ENCODE assay signal across 26 cellular contexts in the genomic region with DNA sequence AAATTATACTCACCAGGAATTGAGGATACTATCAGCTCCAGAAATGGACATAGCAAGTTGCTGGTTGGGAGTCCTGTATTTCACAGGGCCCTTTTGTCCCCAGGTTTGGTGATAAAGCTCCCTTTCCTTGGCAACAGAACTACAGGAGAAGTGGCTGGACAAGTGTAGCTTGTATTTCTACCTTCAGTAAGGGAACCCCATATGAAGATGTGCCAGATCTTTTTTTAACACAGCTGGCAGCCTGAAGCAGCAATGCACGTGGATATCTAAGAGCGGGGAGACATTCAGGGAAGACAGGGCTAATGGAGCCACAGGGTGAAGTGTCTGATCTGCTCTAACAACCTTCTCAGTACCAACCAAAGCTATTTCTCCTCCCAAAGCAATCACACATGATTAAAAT.
"Had no signal": no experiment of that assay in that cellular context is flagged by ENCODE, and none has a peak within 500 bp of the region (broad histone marks: within the 10 kb centered on the region; RNA-seq: fewer than 3 reads in every experiment).

No MANE protein-coding gene starts in this region.

- H3K27me3 ChIP-seq: MG63 had no signal

- H3K9me3 Mint-ChIP-seq: activated B cell treated with CpG ODN at 0.5 μM for 24 hours; activated CD4-positive, alpha-beta T cell treated with anti-CD3 and anti-CD28 coated beads, Interleukin-2, amount 10 ng/mL, durations not matched to agents 7 days and 5 days; activated naive CD4-positive, alpha-beta T cell treated with anti-CD3 and anti-CD28 coated beads, Interleukin-2, amount 50 U/mL, for 72 hours; activated naive CD8-positive, alpha-beta T cell treated with anti-CD3 and anti-CD28 coated beads, Interleukin-2, amount 50 U/mL, for 24 hours; brain had no signal

- H3K27ac ChIP-seq: KMS-11, SK-N-MC had no signal

- H3K27ac Mint-ChIP-seq: activated B cell treated with CpG ODN at 0.5 μM for 24 hours; activated CD4-positive, alpha-beta memory T cell treated with anti-CD3 and anti-CD28 coated beads for 36 hours; activated CD4-positive, alpha-beta T cell treated with anti-CD3 and anti-CD28 coated beads, Interleukin-2, amount 10 ng/mL, durations not matched to agents 7 days and 5 days; activated naive CD4-positive, alpha-beta T cell treated with anti-CD3 and anti-CD28 coated beads, Interleukin-2, amount 50 U/mL, for 72 hours; activated naive CD8-positive, alpha-beta T cell treated with anti-CD3 and anti-CD28 coated beads, Interleukin-2, amount 50 U/mL, for 24 hours; brain; T-cell had no signal

- DNase-seq: activated B cell treated with CpG ODN at 0.5 μM for 24 hours; activated CD4-positive, alpha-beta memory T cell treated with anti-CD3 and anti-CD28 coated beads for 36 hours; activated CD4-positive, alpha-beta T cell treated with anti-CD3 and anti-CD28 coated beads, Interleukin-2, amount 10 ng/mL, durations not matched to agents 7 days and 5 days; activated CD8-positive, alpha-beta memory T cell treated with anti-CD3 and anti-CD28 coated beads for 24 hours; activated effector memory CD4-positive, alpha-beta T cell treated with anti-CD3 and anti-CD28 coated beads, Interleukin-2, amount 50 U/mL, for 16 hours; activated naive CD4-positive, alpha-beta T cell treated with Interleukin-2 at 50 U/mL for 16 hours; activated naive CD8-positive, alpha-beta T cell treated with anti-CD3 and anti-CD28 coated beads, Interleukin-2, amount 50 U/mL, for 24 hours; activated T-cell treated with anti-CD3 and anti-CD28 coated beads, Interleukin-2, amount 50 U/mL, for 4 hours; amniotic stem cell; MG63; MV-4-11; NCI-H1417 treated with DMSO at 0.1 percent for 48 hours; NCI-H1694; NCI-H2081 treated with DMSO at 0.1 percent for 48 hours; NCI-H446; NCI-H524; NK-92 treated with Interleukin-12 subunit alpha and Interleukin-12 subunit beta, amount 100 ng/mL, for 24 hours; OCI-M1; T-cell; T-helper 2 cell; T1000 had no signal

- H3K9me3 ChIP-seq: MG63 had no signal

- H3K4me3 ChIP-seq: MG63, SK-N-MC had no signal

- H3K4me2 ChIP-seq: KMS-11 had no signal

- H3K36me3 ChIP-seq: MG63 had no signal

- H3K4me3 Mint-ChIP-seq: activated B cell treated with CpG ODN at 0.5 μM for 24 hours; activated CD4-positive, alpha-beta memory T cell treated with anti-CD3 and anti-CD28 coated beads for 36 hours; activated CD4-positive, alpha-beta T cell treated with anti-CD3 and anti-CD28 coated beads, Interleukin-2, amount 10 ng/mL, durations not matched to agents 7 days and 5 days; activated naive CD8-positive, alpha-beta T cell treated with anti-CD3 and anti-CD28 coated beads, Interleukin-2, amount 50 U/mL, for 24 hours; activated T-cell treated with anti-CD3 and anti-CD28 coated beads, Interleukin-2, amount 50 U/mL, for 4 hours; brain; T-cell had no signal

- H3K4me1 Mint-ChIP-seq: activated B cell treated with CpG ODN at 0.5 μM for 24 hours; activated CD4-positive, alpha-beta T cell treated with anti-CD3 and anti-CD28 coated beads, Interleukin-2, amount 10 ng/mL, durations not matched to agents 7 days and 5 days; activated naive CD8-positive, alpha-beta T cell treated with anti-CD3 and anti-CD28 coated beads, Interleukin-2, amount 50 U/mL, for 24 hours; T-cell had no signal

- H3K9ac ChIP-seq: KMS-11 had no signal

- H3K36me3 Mint-ChIP-seq: activated CD4-positive, alpha-beta memory T cell treated with anti-CD3 and anti-CD28 coated beads for 36 hours; activated naive CD4-positive, alpha-beta T cell treated with anti-CD3 and anti-CD28 coated beads, Interleukin-2, amount 50 U/mL, for 72 hours; brain; T-cell had no signal

- ATAC-seq: activated naive CD4-positive, alpha-beta T cell treated with anti-CD3 and anti-CD28 coated beads, Interleukin-2, amount 50 U/mL, for 72 hours; activated naive CD8-positive, alpha-beta T cell treated with anti-CD3 and anti-CD28 coated beads, Interleukin-2, amount 50 U/mL, for 24 hours; activated T-cell treated with anti-CD3 and anti-CD28 coated beads, Interleukin-2, amount 50 U/mL, for 4 hours; HepG2; T-cell had no signal

- H3K27me3 Mint-ChIP-seq: activated B cell treated with CpG ODN at 0.5 μM for 24 hours; activated CD4-positive, alpha-beta memory T cell treated with anti-CD3 and anti-CD28 coated beads for 36 hours; activated CD4-positive, alpha-beta T cell treated with anti-CD3 and anti-CD28 coated beads, Interleukin-2, amount 10 ng/mL, durations not matched to agents 7 days and 5 days; activated naive CD8-positive, alpha-beta T cell treated with anti-CD3 and anti-CD28 coated beads, Interleukin-2, amount 50 U/mL, for 24 hours; T-cell had no signal
